ENCODE assay signal across 1 cellular context in genomic region chr2:172430671-172431070, GRCh38.
TF ChIP-seq lines count a peak whose summit lies in the region.

No MANE protein-coding gene starts in this region.

TF ChIP-seq in endothelial cell of umbilical vein, 7 proteins besides CTCF, POLR2A, EP300 and RAD21:
- no peak for TF ChIP-seq POLR2AphosphoS5 (IDR thresholded peaks at IDR 0.05; ENCODE audit: insufficient read depth, low read depth, low read length)
- peak; percentile 14 for TF ChIP-seq JUN (IDR thresholded peaks at IDR 0.05; ENCODE audit: borderline replicate concordance, insufficient read depth, insufficient read length, low read depth)
